1 cellular context compared by ENCODE assay signal in the genomic region with DNA sequence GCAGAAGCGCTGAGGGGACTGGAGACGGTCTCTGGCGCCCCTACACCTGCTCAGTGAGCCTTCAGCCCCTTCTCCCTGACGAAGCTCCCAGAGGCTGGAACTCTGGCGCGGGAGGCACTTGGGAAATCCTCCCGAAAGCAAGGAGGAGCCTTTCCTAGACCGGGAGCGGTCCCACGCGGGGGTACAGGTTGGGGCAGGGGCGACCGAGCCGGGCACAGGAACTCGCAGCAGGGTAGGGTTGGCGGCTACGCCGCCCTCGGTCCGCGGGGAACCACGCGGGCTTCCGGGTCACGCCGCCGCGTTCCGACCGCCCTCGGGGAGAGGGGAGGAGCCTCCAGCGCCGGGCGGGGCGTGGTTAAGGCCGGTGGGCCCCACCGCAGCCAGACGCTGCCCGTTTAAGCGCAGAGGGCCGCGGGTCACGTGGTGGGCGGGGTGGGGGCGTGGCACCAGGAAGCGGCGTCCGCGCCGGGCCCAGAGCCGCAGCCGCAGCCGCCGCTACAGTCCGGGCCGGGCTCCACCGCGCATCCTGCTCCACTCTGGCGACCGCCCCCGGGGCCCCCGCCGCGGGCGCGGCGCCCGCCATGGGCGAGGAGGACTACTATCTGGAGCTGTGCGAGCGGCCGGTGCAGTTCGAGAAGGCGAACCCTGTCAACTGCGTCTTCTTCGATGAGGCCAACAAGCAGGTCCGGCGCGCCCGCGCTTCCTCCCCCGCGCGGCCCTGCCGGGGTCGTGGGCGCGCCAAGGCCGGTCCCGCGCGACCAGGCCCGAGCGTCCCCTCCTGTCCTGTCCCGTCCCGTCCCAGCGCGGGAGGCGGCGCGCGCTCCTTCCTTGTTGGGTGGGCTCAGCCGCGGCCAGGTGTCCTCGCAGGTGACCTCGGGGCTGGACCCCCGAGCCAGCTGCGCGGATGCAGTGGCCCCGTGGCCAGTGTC.
TF ChIP-seq lines count a peak whose summit lies in the region.

Gene RMC1, plus strand, starts transcription at position 474 of the 929 bp plus-strand sequence. Its CDS starts 108 bp downstream, at position 582.

TF ChIP-seq in K562, 482 proteins besides CTCF, POLR2A, EP300 and RAD21 (continued from another document and continues in another):
- TF ChIP-seq, protein P1, sequence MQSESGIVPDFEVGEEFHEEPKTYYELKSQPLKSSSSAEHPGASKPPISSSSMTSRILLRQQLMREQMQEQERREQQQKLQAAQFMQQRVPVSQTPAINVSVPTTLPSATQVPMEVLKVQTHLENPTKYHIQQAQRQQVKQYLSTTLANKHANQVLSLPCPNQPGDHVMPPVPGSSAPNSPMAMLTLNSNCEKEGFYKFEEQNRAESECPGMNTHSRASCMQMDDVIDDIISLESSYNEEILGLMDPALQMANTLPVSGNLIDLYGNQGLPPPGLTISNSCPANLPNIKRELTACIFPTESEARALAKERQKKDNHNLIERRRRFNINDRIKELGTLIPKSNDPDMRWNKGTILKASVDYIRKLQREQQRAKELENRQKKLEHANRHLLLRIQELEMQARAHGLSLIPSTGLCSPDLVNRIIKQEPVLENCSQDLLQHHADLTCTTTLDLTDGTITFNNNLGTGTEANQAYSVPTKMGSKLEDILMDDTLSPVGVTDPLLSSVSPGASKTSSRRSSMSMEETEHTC (IDR thresholded peaks at IDR 0.05): peak; percentile 78
- TF ChIP-seq PHF8 (IDR thresholded peaks at IDR 0.05; ENCODE audit: borderline replicate concordance, low read length) (peak; percentile 96), CBFA2T3 (IDR thresholded peaks at IDR 0.05) (no peak), RBM15 (IDR thresholded peaks at IDR 0.05; ENCODE audit: insufficient read depth, low read length) (0 out of 2 replicates have a peak, but pooled peaks have one; percentile 24), TCF7 (IDR thresholded peaks at IDR 0.05; ENCODE audit: borderline replicate concordance) (0 out of 2 replicates have a peak, but pooled peaks have one; percentile 39), ZBTB12 (CRISPR knock-in tag; IDR thresholded peaks at IDR 0.05) (no peak; the same call in 1 of the 2 replicates), TRIM24 (IDR thresholded peaks at IDR 0.05) (peak in 1 of 2 experiments; percentile 64; a peak in 2 of 4 replicates), RB1 (IDR thresholded peaks at IDR 0.05; ENCODE audit: low read depth) (peak; percentile 68), ATF7 (IDR thresholded peaks at IDR 0.05) (peak; percentile 70; the same call in 1 of the 2 replicates), ELF2 (CRISPR knock-in tag; IDR thresholded peaks at IDR 0.05) (peak; percentile 96), CHD2 (IDR thresholded peaks at IDR 0.05; ENCODE audit: low read depth, low read length) (0 out of 2 replicates have a peak, but pooled peaks have one; percentile 19), USF1 (CRISPR knock-in tag; IDR thresholded peaks at IDR 0.05) (peak; percentile 95), RFX7 (CRISPR knock-in tag; IDR thresholded peaks at IDR 0.05) (peak; percentile 25; the same call in 1 of the 2 replicates), SETDB1 (IDR thresholded peaks at IDR 0.05; ENCODE audit: low read length) (no peak), ZC3H11A (IDR thresholded peaks at IDR 0.05; ENCODE audit: low read depth, low read length) (no peak), ILF3 (IDR thresholded peaks at IDR 0.05; ENCODE audit: borderline replicate concordance) (0 out of 2 replicates have a peak, but pooled peaks have one; percentile 55), BRF2 (IDR thresholded peaks at IDR 0.05; ENCODE audit: borderline replicate concordance, insufficient read depth, insufficient read length) (no peak), ZNF586 (CRISPR knock-in tag; conservative IDR thresholded peaks at IDR 0.05) (no peak), SMARCA4 (IDR thresholded peaks at IDR 0.05) (peak; percentile 27; the same call in 1 of the 2 replicates), ZNF316 (IDR thresholded peaks at IDR 0.05) (no peak), ID3 (CRISPR knock-in tag; IDR thresholded peaks at IDR 0.05) (no peak), ID3 (tag; IDR thresholded peaks at IDR 0.05) (0 out of 2 replicates have a peak, but pooled peaks have one; percentile 45)
- TF ChIP-seq, protein P2, sequence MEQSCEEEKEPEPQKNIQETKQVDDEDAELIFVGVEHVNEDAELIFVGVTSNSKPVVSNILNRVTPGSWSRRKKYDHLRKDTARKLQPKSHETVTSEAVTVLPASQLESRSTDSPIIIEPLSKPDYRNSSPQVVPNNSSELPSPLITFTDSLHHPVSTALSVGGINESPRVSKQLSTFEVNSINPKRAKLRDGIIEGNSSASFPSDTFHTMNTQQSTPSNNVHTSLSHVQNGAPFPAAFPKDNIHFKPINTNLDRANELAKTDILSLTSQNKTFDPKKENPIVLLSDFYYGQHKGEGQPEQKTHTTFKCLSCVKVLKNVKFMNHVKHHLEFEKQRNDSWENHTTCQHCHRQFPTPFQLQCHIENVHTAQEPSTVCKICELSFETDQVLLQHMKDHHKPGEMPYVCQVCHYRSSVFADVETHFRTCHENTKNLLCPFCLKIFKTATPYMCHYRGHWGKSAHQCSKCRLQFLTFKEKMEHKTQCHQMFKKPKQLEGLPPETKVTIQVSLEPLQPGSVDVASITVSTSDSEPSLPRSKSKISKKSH (CRISPR knock-in tag; IDR thresholded peaks at IDR 0.05): no peak
- TF ChIP-seq, protein P3, sequence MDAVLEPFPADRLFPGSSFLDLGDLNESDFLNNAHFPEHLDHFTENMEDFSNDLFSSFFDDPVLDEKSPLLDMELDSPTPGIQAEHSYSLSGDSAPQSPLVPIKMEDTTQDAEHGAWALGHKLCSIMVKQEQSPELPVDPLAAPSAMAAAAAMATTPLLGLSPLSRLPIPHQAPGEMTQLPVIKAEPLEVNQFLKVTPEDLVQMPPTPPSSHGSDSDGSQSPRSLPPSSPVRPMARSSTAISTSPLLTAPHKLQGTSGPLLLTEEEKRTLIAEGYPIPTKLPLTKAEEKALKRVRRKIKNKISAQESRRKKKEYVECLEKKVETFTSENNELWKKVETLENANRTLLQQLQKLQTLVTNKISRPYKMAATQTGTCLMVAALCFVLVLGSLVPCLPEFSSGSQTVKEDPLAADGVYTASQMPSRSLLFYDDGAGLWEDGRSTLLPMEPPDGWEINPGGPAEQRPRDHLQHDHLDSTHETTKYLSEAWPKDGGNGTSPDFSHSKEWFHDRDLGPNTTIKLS (IDR thresholded peaks at IDR 0.05; ENCODE audit: borderline replicate concordance, low read depth): peak; percentile 44
- TF ChIP-seq, protein P4, sequence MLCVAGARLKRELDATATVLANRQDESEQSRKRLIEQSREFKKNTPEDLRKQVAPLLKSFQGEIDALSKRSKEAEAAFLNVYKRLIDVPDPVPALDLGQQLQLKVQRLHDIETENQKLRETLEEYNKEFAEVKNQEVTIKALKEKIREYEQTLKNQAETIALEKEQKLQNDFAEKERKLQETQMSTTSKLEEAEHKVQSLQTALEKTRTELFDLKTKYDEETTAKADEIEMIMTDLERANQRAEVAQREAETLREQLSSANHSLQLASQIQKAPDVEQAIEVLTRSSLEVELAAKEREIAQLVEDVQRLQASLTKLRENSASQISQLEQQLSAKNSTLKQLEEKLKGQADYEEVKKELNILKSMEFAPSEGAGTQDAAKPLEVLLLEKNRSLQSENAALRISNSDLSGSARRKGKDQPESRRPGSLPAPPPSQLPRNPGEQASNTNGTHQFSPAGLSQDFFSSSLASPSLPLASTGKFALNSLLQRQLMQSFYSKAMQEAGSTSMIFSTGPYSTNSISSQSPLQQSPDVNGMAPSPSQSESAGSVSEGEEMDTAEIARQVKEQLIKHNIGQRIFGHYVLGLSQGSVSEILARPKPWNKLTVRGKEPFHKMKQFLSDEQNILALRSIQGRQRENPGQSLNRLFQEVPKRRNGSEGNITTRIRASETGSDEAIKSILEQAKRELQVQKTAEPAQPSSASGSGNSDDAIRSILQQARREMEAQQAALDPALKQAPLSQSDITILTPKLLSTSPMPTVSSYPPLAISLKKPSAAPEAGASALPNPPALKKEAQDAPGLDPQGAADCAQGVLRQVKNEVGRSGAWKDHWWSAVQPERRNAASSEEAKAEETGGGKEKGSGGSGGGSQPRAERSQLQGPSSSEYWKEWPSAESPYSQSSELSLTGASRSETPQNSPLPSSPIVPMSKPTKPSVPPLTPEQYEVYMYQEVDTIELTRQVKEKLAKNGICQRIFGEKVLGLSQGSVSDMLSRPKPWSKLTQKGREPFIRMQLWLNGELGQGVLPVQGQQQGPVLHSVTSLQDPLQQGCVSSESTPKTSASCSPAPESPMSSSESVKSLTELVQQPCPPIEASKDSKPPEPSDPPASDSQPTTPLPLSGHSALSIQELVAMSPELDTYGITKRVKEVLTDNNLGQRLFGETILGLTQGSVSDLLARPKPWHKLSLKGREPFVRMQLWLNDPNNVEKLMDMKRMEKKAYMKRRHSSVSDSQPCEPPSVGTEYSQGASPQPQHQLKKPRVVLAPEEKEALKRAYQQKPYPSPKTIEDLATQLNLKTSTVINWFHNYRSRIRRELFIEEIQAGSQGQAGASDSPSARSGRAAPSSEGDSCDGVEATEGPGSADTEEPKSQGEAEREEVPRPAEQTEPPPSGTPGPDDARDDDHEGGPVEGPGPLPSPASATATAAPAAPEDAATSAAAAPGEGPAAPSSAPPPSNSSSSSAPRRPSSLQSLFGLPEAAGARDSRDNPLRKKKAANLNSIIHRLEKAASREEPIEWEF (CRISPR knock-in tag; IDR thresholded peaks at IDR 0.05): no peak
- TF ChIP-seq, protein P5, sequence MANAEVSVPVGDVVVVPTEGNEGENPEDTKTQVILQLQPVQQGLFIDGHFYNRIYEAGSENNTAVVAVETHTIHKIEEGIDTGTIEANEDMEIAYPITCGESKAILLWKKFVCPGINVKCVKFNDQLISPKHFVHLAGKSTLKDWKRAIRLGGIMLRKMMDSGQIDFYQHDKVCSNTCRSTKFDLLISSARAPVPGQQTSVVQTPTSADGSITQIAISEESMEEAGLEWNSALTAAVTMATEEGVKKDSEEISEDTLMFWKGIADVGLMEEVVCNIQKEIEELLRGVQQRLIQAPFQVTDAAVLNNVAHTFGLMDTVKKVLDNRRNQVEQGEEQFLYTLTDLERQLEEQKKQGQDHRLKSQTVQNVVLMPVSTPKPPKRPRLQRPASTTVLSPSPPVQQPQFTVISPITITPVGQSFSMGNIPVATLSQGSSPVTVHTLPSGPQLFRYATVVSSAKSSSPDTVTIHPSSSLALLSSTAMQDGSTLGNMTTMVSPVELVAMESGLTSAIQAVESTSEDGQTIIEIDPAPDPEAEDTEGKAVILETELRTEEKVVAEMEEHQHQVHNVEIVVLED (CRISPR knock-in tag; IDR thresholded peaks at IDR 0.05): peak; percentile 68
